ENCODE assay signal across 1 cellular context in the genomic region with DNA sequence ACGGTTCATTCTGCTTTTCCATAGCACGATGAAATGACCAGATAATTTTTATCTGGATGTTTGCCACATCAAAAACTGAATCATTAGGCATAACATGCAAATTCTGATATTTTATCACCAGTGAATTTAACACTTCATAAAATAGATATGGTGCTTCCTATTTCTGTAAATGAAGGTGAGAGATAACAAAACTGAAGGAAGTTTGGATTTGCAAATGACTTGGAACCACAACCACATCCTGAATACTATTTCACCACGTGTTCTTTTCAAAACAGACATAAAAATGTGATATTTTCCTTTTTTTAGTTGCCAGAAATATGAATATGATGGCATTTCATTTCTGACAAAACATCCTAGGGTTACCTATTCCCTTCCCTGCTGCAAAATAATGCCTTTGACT.
TF ChIP-seq lines count a peak whose summit lies in the region.

No MANE protein-coding gene starts in this region.

TF ChIP-seq in GM12878, 131 proteins besides CTCF, POLR2A, EP300 and RAD21 (continued from another document):
- TF ChIP-seq, protein P1, sequence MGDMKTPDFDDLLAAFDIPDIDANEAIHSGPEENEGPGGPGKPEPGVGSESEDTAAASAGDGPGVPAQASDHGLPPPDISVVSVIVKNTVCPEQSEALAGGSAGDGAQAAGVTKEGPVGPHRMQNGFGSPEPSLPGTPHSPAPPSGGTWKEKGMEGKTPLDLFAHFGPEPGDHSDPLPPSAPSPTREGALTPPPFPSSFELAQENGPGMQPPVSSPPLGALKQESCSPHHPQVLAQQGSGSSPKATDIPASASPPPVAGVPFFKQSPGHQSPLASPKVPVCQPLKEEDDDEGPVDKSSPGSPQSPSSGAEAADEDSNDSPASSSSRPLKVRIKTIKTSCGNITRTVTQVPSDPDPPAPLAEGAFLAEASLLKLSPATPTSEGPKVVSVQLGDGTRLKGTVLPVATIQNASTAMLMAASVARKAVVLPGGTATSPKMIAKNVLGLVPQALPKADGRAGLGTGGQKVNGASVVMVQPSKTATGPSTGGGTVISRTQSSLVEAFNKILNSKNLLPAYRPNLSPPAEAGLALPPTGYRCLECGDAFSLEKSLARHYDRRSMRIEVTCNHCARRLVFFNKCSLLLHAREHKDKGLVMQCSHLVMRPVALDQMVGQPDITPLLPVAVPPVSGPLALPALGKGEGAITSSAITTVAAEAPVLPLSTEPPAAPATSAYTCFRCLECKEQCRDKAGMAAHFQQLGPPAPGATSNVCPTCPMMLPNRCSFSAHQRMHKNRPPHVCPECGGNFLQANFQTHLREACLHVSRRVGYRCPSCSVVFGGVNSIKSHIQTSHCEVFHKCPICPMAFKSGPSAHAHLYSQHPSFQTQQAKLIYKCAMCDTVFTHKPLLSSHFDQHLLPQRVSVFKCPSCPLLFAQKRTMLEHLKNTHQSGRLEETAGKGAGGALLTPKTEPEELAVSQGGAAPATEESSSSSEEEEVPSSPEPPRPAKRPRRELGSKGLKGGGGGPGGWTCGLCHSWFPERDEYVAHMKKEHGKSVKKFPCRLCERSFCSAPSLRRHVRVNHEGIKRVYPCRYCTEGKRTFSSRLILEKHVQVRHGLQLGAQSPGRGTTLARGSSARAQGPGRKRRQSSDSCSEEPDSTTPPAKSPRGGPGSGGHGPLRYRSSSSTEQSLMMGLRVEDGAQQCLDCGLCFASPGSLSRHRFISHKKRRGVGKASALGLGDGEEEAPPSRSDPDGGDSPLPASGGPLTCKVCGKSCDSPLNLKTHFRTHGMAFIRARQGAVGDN (IDR thresholded peaks at IDR 0.05): no peak
- no peak for TF ChIP-seq ATF7 (IDR thresholded peaks at IDR 0.05; ENCODE audit: low read depth)
- peak; percentile 67 for TF ChIP-seq RUNX3 (IDR thresholded peaks at IDR 0.05; ENCODE audit: low read length)
- peak; percentile 54 for TF ChIP-seq RAD51 (IDR thresholded peaks at IDR 0.05)
- TF ChIP-seq IKZF1 (conservative IDR thresholded peaks at IDR 0.05): peak; percentile 43; the same call in 1 of the 2 replicates
- TF ChIP-seq MXI1 (IDR thresholded peaks at IDR 0.05; ENCODE audit: low read depth, low read length): no peak
- no peak for TF ChIP-seq NFIC (IDR thresholded peaks at IDR 0.05; ENCODE audit: low read depth, low read length)
TF ChIP-seq in GM12878: peak in this region for 4.
